ENCODE assay signal across 26 cellular contexts in the genomic region with DNA sequence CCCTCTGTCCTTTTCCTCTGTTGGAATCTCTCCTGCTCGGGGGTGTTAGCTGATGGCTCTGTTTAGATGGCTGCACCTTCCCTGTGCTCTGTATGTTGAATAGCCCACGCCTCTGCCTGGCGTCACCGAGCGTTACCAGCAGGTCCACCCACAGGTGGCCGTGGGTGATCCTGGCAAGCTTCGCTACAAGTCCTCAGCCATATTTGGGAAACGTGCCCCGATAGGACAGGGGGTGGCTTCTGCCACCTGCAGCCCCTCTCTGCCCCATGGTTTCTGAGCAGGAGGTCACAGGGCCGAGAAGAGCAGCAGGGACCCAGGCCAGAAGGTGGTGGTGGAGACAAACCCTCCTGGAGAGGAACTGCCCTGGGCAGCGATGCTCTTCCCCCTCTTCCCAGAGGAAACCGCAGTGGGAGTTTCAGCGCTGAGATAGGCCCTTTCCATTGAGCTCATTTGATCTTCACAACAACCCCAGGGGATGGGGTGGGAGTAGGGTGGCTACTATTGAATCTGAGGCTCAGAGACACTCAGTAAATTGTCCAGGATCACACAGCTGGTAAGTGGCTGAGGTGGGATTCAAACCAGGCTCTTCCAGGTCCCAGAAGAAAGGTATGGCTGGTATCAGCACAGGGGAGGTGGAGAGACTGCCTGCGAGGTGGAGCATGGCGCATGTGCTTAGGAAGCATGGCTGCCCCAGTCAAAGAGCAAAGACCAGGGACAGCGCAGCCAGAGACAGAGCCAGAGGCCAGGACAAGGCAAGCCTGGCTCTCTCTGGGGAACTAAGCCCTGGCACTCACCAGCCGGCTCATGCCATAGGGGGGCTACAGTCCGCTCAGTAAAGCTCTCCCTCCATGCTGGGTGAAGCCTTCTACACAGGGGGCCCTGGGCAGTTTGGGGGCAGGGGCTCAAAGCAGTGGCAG. TPM values are rescaled to one million over a fixed set of nuclear protein-coding genes. Genes with fewer than 3 reads are reported as not detected.
"Had no signal": no experiment of that assay in that cellular context is flagged by ENCODE, and none has a peak within 500 bp of the region (broad histone marks: within the 10 kb centered on the region; RNA-seq: fewer than 3 reads in every experiment).

No MANE protein-coding gene starts in this region.

- H3K27me3 ChIP-seq: cardiac muscle cell, esophagus squamous epithelium, ovary, upper lobe of left lung had no signal

- H3K4me1 ChIP-seq: esophagus squamous epithelium, upper lobe of left lung had no signal

- H3K27ac ChIP-seq: cardiac muscle cell, esophagus squamous epithelium, ovary, upper lobe of left lung had no signal

- H3K4me2 ChIP-seq: SK-N-SH had no signal

- H3K4me3 ChIP-seq: cardiac muscle cell, esophagus squamous epithelium, ovary, upper lobe of left lung had no signal

- H3K9ac ChIP-seq: SK-N-SH had no signal

- H3K9me3 ChIP-seq: esophagus squamous epithelium, ovary, SK-N-SH, upper lobe of left lung had no signal

- H3K36me3 ChIP-seq: cardiac muscle cell, esophagus squamous epithelium, ovary, upper lobe of left lung had no signal

- DNase-seq: activated CD4-positive, alpha-beta T cell treated with anti-CD3 and anti-CD28 coated beads, Interleukin-2, amount 50 U/mL, for 1 hour; activated CD8-positive, alpha-beta memory T cell treated with anti-CD3 and anti-CD28 coated beads for 24 hours; activated naive CD4-positive, alpha-beta T cell treated with anti-CD3 and anti-CD28 coated beads, Interleukin-2, amount 50 U/mL, for 16 hours; effector CD4-positive, alpha-beta T cell; esophagus squamous epithelium; hypothalamus; mesenchymal stem cell; ovary; SK-N-SH; stimulated activated CD4-positive, alpha-beta T cell treated with anti-CD3 and anti-CD28 coated beads, Interleukin-15, amount 100 ng/mL, for 24 hours; stimulated activated CD4-positive, alpha-beta T cell treated with anti-CD3 and anti-CD28 coated beads, Interleukin-4, amount 100 ng/mL, for 1 hour; stimulated activated naive CD4-positive, alpha-beta T cell; T-cell; T-helper 9 cell; upper lobe of left lung had no signal

- ATAC-seq: activated CD4-positive, CD25-positive, alpha-beta regulatory T cell treated with anti-CD3 and anti-CD28 coated beads, Interleukin-2, amount 50 U/mL, for 24 hours; natural killer cell treated with Interleukin-12 subunit alpha and Interleukin-12 subunit beta and Interleukin-15 and Interleukin-18, amount 100 ng/mL, for 72 hours; T-cell had no signal

RNA-seq across cellular contexts. Expression of a gene that starts 15.0 kb away (rescaled TPM):
- total RNA-seq: natural killer cell treated with Interleukin-12 subunit alpha and Interleukin-12 subunit beta and Interleukin-15 and Interleukin-18, amount 100 ng/mL, for 72 hours had no signal

RNA-seq across cellular contexts. Expression of a gene that starts 34.5 kb away (rescaled TPM):
- total RNA-seq: astrocyte; cardiac muscle cell; endothelial cell of umbilical vein; esophagus squamous epithelium; fibroblast of villous mesenchyme; glomerular endothelial cell; kidney epithelial cell; liver; natural killer cell treated with Interleukin-12 subunit alpha and Interleukin-12 subunit beta and Interleukin-15 and Interleukin-18, amount 100 ng/mL, for 72 hours; ovary; skeletal muscle tissue; T-cell; upper lobe of left lung had no signal
- polyA plus RNA-seq: adipose tissue, cardiac muscle cell, endothelial cell of umbilical vein, liver, ovary, SK-N-SH had no signal
